ENCODE assay signal across 18 cellular contexts in genomic region chr9:9112001-9112725, GRCh38.
DNase-seq lines count a peak whose midpoint lies in the region; ATAC-seq and TF ChIP-seq lines count a peak whose summit lies in the region.
"Had no signal": no experiment of that assay in that cellular context is flagged by ENCODE, and none has a peak within 500 bp of the region (broad histone marks: within the 10 kb centered on the region; RNA-seq: fewer than 3 reads in every experiment).

No MANE protein-coding gene starts in this region.

- H3K9me3 Mint-ChIP-seq in mesothelial cell of epicardium: no peaks in the 10 kb centered on the region

- H3K36me3 Mint-ChIP-seq in mesothelial cell of epicardium: no peaks in the 10 kb centered on the region
- H3K36me3 Mint-ChIP-seq: IgD-negative memory B cell, T-cell had no signal

- peaks cover 2% of the 10 kb centered on the region for H3K27me3 Mint-ChIP-seq in mesothelial cell of epicardium (ENCODE audit: low read depth)
- H3K27me3 Mint-ChIP-seq: IgD-negative memory B cell, T-cell had no signal

- DNase-seq in G401 (ENCODE audit: low spot score) (peak; percentile 96), NCI-H446 (lab: John Stamatoyannopoulos, UW) (peak; percentile 40 to 42), astrocyte of the hippocampus (ENCODE audit: low read depth, low spot score) (peak; percentile 1), mesothelial cell of epicardium (ENCODE audit: low spot score in 2 of 2, unreplicated experiment in 2 of 2) (no peak), NCI-H2029 treated with DMSO at 0.1 percent for 48 hours (lab: John Stamatoyannopoulos, UW) (no peak), lower lobe of right lung (no peak), cortex of kidney (lab: John Stamatoyannopoulos, UW) (no peak)
- DNase-seq: EL, Kasumi-1, MM.1S, NCI-H1105 treated with DMSO at 0.1 percent for 48 hours, NCI-H1930, NCI-H526 treated with DMSO at 0.1 percent for 48 hours, T-cell had no signal

- ATAC-seq in lower lobe of right lung: no peak
- ATAC-seq: HCT116, T-cell had no signal

- peaks cover 37% of the 10 kb centered on the region for H3K4me1 Mint-ChIP-seq in mesothelial cell of epicardium
- H3K4me1 Mint-ChIP-seq: IgD-negative memory B cell, T-cell had no signal

- no peak overlapping the region for H3K4me3 ChIP-seq in lower lobe of right lung

- in situ Hi-C loops in G401 (cut with HindIII; ENCODE audit: low sequenced_read_pairs): no loop called here

- no peaks in the 10 kb centered on the region for H3K27me3 ChIP-seq in lower lobe of right lung (ENCODE audit: low read depth)

- intact Hi-C loops in lower lobe of right lung (cut with DNase I): no loop called here

- no peak overlapping the region for H3K27ac ChIP-seq in lower lobe of right lung
- H3K27ac ChIP-seq: C4-2B, HL-60 had no signal

- TF ChIP-seq CTCF in mesothelial cell of epicardium (IDR thresholded peaks at IDR 0.05; ENCODE audit: unreplicated experiment): no peak
- no peak for TF ChIP-seq CTCF in lower lobe of right lung (IDR thresholded peaks at IDR 0.05)

- peak overlapping the region; percentile 36 for H3K27ac Mint-ChIP-seq in mesothelial cell of epicardium
- H3K27ac Mint-ChIP-seq: IgD-negative memory B cell, T-cell had no signal

- no peaks in the 10 kb centered on the region for H3K9me3 ChIP-seq in lower lobe of right lung

- H3K4me3 Mint-ChIP-seq in mesothelial cell of epicardium: no peak overlapping the region
- H3K4me3 Mint-ChIP-seq: IgD-negative memory B cell, T-cell had no signal

- H3K4me1 ChIP-seq in lower lobe of right lung: no peaks in the 10 kb centered on the region

- no peaks in the 10 kb centered on the region for H3K36me3 ChIP-seq in lower lobe of right lung

Comparison
In these comparisons a context has a peak if more than half of its experiments do, and no peak if none do; other contexts are left out.
1. DNase-seq: peak in G401 (single experiment), NCI-H446 (2 of 2) and astrocyte of the hippocampus (single experiment); none in mesothelial cell of epicardium (0 of 2), NCI-H2029 treated with DMSO at 0.1 percent for 48 hours (single experiment), lower lobe of right lung (single experiment) and cortex of kidney (single experiment).